Comparison of ENCODE assay signal across 1 cellular context in genomic region chr1:211515090-211516023, GRCh38.
TF ChIP-seq lines count a peak whose summit lies in the region.

No MANE protein-coding gene starts in this region.

TF ChIP-seq in K562, 482 proteins besides CTCF, POLR2A, EP300 and RAD21 (continued from another document and continues in another):
- no peak for TF ChIP-seq ZNF318 (IDR thresholded peaks at IDR 0.05; ENCODE audit: borderline replicate concordance in 1 of 2, low read depth in 1 of 2)
- TF ChIP-seq CSDE1 (IDR thresholded peaks at IDR 0.05): no peak
- no peak; the same call in 1 of the 2 replicates for TF ChIP-seq ARID1B (IDR thresholded peaks at IDR 0.05)
- no peak for TF ChIP-seq SRSF3 (IDR thresholded peaks at IDR 0.05; ENCODE audit: insufficient read depth, low read length)
- TF ChIP-seq MAFK (IDR thresholded peaks at IDR 0.05; ENCODE audit: low read length): no peak
- TF ChIP-seq FOXJ3 (CRISPR knock-in tag; IDR thresholded peaks at IDR 0.05): no peak
- no peak for TF ChIP-seq MITF (IDR thresholded peaks at IDR 0.05)
- peak; percentile 37; the same call in 1 of the 2 replicates for TF ChIP-seq CBFA2T3 (IDR thresholded peaks at IDR 0.05)
- no peak for TF ChIP-seq BDP1 (IDR thresholded peaks at IDR 0.05; ENCODE audit: insufficient read depth, insufficient read length)
- TF ChIP-seq HIVEP1 (CRISPR knock-in tag; IDR thresholded peaks at IDR 0.05): no peak
- TF ChIP-seq SIRT6 (IDR thresholded peaks at IDR 0.05; ENCODE audit: low read depth, low read length): no peak
- TF ChIP-seq ZNF239 (CRISPR knock-in tag; IDR thresholded peaks at IDR 0.05): no peak
- TF ChIP-seq DACH1 (IDR thresholded peaks at IDR 0.05; ENCODE audit: partially characterized antibody): no peak
- TF ChIP-seq ZNF584 (CRISPR knock-in tag; IDR thresholded peaks at IDR 0.05; ENCODE audit: low read depth): no peak
- TF ChIP-seq CREB3 (tag; conservative IDR thresholded peaks at IDR 0.05; ENCODE audit: low read depth): peak; percentile 66; the same call in 1 of the 2 replicates
- no peak for TF ChIP-seq CHCHD3 (CRISPR knock-in tag; IDR thresholded peaks at IDR 0.05)
- TF ChIP-seq POLR3A (IDR thresholded peaks at IDR 0.05; ENCODE audit: borderline replicate concordance, extremely low read depth, insufficient read depth, insufficient read length): no peak
- no peak for TF ChIP-seq SMARCB1 (IDR thresholded peaks at IDR 0.05; ENCODE audit: insufficient read length, low read depth)
- TF ChIP-seq DMBX1 (CRISPR knock-in tag; IDR thresholded peaks at IDR 0.05; ENCODE audit: borderline replicate concordance): 0 out of 2 replicates have a peak, but pooled peaks have one; percentile 59
- TF ChIP-seq SMARCA4 (IDR thresholded peaks at IDR 0.05): no peak
- no peak for TF ChIP-seq BACH1 (tag; IDR thresholded peaks at IDR 0.05)
- no peak for TF ChIP-seq NCOA4 (IDR thresholded peaks at IDR 0.05; ENCODE audit: partially characterized antibody)
- TF ChIP-seq E4F1 (CRISPR knock-in tag; IDR thresholded peaks at IDR 0.05; ENCODE audit: borderline replicate concordance): peak; percentile 28; the same call in 1 of the 2 replicates
- TF ChIP-seq ZNF395 (CRISPR knock-in tag; IDR thresholded peaks at IDR 0.05): peak; percentile 84
- no peak for TF ChIP-seq RNF219 (CRISPR knock-in tag; IDR thresholded peaks at IDR 0.05)
- TF ChIP-seq SAFB2 (IDR thresholded peaks at IDR 0.05; ENCODE audit: borderline replicate concordance, low read depth, low read length, severe bottlenecking): no peak
- TF ChIP-seq EHMT2 (IDR thresholded peaks at IDR 0.05): no peak; the same call in 1 of the 2 replicates
- TF ChIP-seq TARDBP (IDR thresholded peaks at IDR 0.05): no peak
- no peak for TF ChIP-seq HOXB6 (CRISPR knock-in tag; IDR thresholded peaks at IDR 0.05; ENCODE audit: borderline replicate concordance)
- TF ChIP-seq ZNF561 (CRISPR knock-in tag; conservative IDR thresholded peaks at IDR 0.05): no peak
- TF ChIP-seq DDX20 (tag; IDR thresholded peaks at IDR 0.05; ENCODE audit: low read depth): no peak
- peak; percentile 98 for TF ChIP-seq FOXP4 (CRISPR knock-in tag; IDR thresholded peaks at IDR 0.05; ENCODE audit: borderline replicate concordance)
- peak; percentile 94 for TF ChIP-seq HNRNPL (IDR thresholded peaks at IDR 0.05; ENCODE audit: low read depth, low read length)
- peak in 1 of 2 experiments; percentile 11; a peak in 1 of 4 replicates for TF ChIP-seq HDAC1 (IDR thresholded peaks at IDR 0.05)
- TF ChIP-seq ZZZ3 (IDR thresholded peaks at IDR 0.05): no peak
- TF ChIP-seq SRSF7 (optimal IDR thresholded peaks at IDR 0.05; ENCODE audit: low read depth, low read length): no peak
- TF ChIP-seq TOE1 (IDR thresholded peaks at IDR 0.05; ENCODE audit: borderline replicate concordance): no peak
- TF ChIP-seq TOE1 (CRISPR knock-in tag; IDR thresholded peaks at IDR 0.05; ENCODE audit: borderline replicate concordance, low read depth): no peak
- peak; percentile 83; the same call in 1 of the 2 replicates for TF ChIP-seq ELF4 (CRISPR knock-in tag; IDR thresholded peaks at IDR 0.05)
- no peak for TF ChIP-seq ARID2 (IDR thresholded peaks at IDR 0.05)
- TF ChIP-seq CREB5 (CRISPR knock-in tag; IDR thresholded peaks at IDR 0.05): no peak
- no peak for TF ChIP-seq ZNF75A (CRISPR knock-in tag; IDR thresholded peaks at IDR 0.05)
- peak; percentile 55 for TF ChIP-seq ZKSCAN1 (IDR thresholded peaks at IDR 0.05; ENCODE audit: low read depth, low read length)
